In the genomic region with DNA sequence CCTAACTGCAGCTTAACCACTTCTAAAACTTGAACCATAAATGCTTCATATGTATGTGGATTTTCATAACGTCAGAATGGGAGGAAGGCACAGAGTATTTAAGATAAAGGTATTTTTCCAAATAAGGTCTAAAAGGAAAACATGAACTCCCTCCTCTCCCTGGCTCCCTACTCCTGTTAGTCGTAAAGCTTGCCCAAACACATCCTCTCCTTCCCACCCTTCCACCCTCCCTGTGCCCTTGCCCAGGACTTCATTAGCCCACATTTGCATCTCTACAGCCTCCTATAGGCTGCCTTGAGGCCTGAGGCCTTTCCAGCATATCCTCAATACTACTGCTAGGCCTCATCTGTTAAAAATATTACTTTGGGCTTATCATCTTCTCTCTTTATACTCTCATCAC, we compare ENCODE assay signal across 24 cellular contexts. TPM values are rescaled to one million over a fixed set of nuclear protein-coding genes. Genes with fewer than 3 reads are reported as not detected.
DNase-seq lines count a peak whose midpoint lies in the region; ATAC-seq, FAIRE-seq and TF ChIP-seq lines count a peak whose summit lies in the region.
"Had no signal": no experiment of that assay in that cellular context is flagged by ENCODE, and none has a peak within 500 bp of the region (broad histone marks: within the 10 kb centered on the region; RNA-seq: fewer than 3 reads in every experiment).

No MANE protein-coding gene starts in this region.

- no peaks in the 10 kb centered on the region for H3K79me2 ChIP-seq in keratinocyte (ENCODE audit: control insufficient read depth, insufficient read depth, low read length)

- no peaks in the 10 kb centered on the region for H4K20me1 ChIP-seq in keratinocyte (ENCODE audit: control insufficient read depth, extremely low read depth, insufficient read depth, low read length)

- H3K9me1 ChIP-seq in keratinocyte (ENCODE audit: control insufficient read depth, extremely low read depth, insufficient read depth, low read length), result no peaks in the 10 kb centered on the region

- POLR2A ChIA-PET in WTC11 (lab: Charles Lee), result no interaction called here

- no peak overlapping the region for H3K27ac ChIP-seq in keratinocyte (ENCODE audit: control insufficient read depth, insufficient read depth, low read length)
- H3K27ac ChIP-seq: HL-60 had no signal

- dilution Hi-C loops in keratinocyte (cut with MboI; ENCODE audit: extremely low pct_ligation_motif_present, low sequenced_read_pairs), result no loop called here

- peaks cover 16% of the 10 kb centered on the region for H3K4me1 ChIP-seq in keratinocyte (ENCODE audit: control insufficient read depth, extremely low read depth, insufficient read depth, low read length)
- H3K4me1 ChIP-seq: BE2C had no signal

- H3K9me3 ChIP-seq in keratinocyte (ENCODE audit: control insufficient read depth, low read depth, low read length), result no peaks in the 10 kb centered on the region
- H3K9me3 ChIP-seq: BE2C had no signal

- H3K9me3 Mint-ChIP-seq in WTC11, result no peaks in the 10 kb centered on the region; the same call in 1 of the 2 replicates

- no peaks in the 10 kb centered on the region for H3K27me3 Mint-ChIP-seq in WTC11 (ENCODE audit: low read depth)

- H3K4me1 Mint-ChIP-seq in WTC11, result peaks cover 23% of the 10 kb centered on the region

- H3K4me3 ChIP-seq in H7 (ENCODE audit: insufficient read depth, low read depth, low read length) (no peak overlapping the region), keratinocyte (ENCODE audit: control insufficient read depth in 2 of 3, extremely low read depth in 1 of 3, insufficient read depth in 2 of 3, low read depth in 1 of 3, low read length in 3 of 3) (no peak overlapping the region)
- H3K4me3 ChIP-seq: GM12878, K562 had no signal

- TF ChIP-seq CTCF in WTC11 (IDR thresholded peaks at IDR 0.05), result no peak
- no peak for TF ChIP-seq CTCF in keratinocyte (optimal IDR thresholded peaks at IDR 0.05 in 1 of 3, IDR thresholded peaks at IDR 0.05 in 1 of 3, conservative IDR thresholded peaks at IDR 0.05 in 1 of 3; ENCODE audit: extremely low read depth in 1 of 3, insufficient read depth in 2 of 3, low read length in 3 of 3)

- DNase-seq in GM12892 (ENCODE audit: insufficient read length) (no peak), H7 (peak; percentile 35), WTC11 (ENCODE audit: low spot score) (no peak), keratinocyte (ENCODE audit: low read depth, low spot score) (no peak), kidney tubule cell (ENCODE audit: low spot score) (no peak), GDM1 (lab: John Stamatoyannopoulos, UW) (no peak)
- DNase-seq: BE2C, NCI-H1092 treated with DMSO at 0.1 percent for 48 hours, NCI-H146, NCI-H2029 treated with DMSO at 0.1 percent for 48 hours, NCI-H2171 treated with DMSO at 0.1 percent for 48 hours, NCI-H524 treated with DMSO at 0.1 percent for 48 hours had no signal

- FAIRE-seq in GM12892 (lab: Jason Lieb, UNC), result peak; percentile 9
- FAIRE-seq in keratinocyte (lab: Jason Lieb, UNC), result peak; percentile 46
- FAIRE-seq: D721Med, GM12878, HepG2, K562 had no signal

- H2AFZ ChIP-seq in keratinocyte (ENCODE audit: control insufficient read depth, low read length), result peak overlapping the region; percentile 80

- TF ChIP-seq POLR2A in GM12892 (IDR thresholded peaks at IDR 0.05; ENCODE audit: low read depth, low read length), result no peak

- H3K4me3 Mint-ChIP-seq in WTC11, result no peak overlapping the region

- ATAC-seq in WTC11 (peak; percentile 97), GM19452 (IDR thresholded peaks at IDR 0.05; ENCODE audit: unreplicated experiment) (no peak)
- ATAC-seq: GM12878, HepG2, K562, Panc1, SK-N-SH treated with all-trans-retinoic acid at 6 μM for 48 hours had no signal

- H3K27me3 ChIP-seq in H7 (ENCODE audit: control insufficient read depth, insufficient read depth, low read length) (no peaks in the 10 kb centered on the region), keratinocyte (ENCODE audit: control insufficient read depth, extremely low read depth, insufficient read depth, low read length) (no peaks in the 10 kb centered on the region)
- H3K27me3 ChIP-seq: BE2C had no signal

- H3K36me3 Mint-ChIP-seq in WTC11, result no peaks in the 10 kb centered on the region

- peak overlapping the region; percentile 41 for H3K4me2 ChIP-seq in keratinocyte (ENCODE audit: control insufficient read depth, extremely low read depth, insufficient read depth, low read depth, low read length)

- CTCF ChIA-PET in WTC11 (lab: Charles Lee), result interaction anchor here (1.6 kb wide), 1 partner anchor 122 kb away, joined by 6 read pairs; no protein-coding TSS in a partner anchor

- no peaks in the 10 kb centered on the region for H3K36me3 ChIP-seq in H7 (replicated peaks; ENCODE audit: control insufficient read depth, insufficient read depth, low read length)
- no peaks in the 10 kb centered on the region for H3K36me3 ChIP-seq in keratinocyte (ENCODE audit: control insufficient read depth in 2 of 2, extremely low read depth in 1 of 2, insufficient read depth in 2 of 2, low read length in 2 of 2)
- H3K36me3 ChIP-seq: BE2C had no signal

- no peak overlapping the region for H3K9ac ChIP-seq in keratinocyte (ENCODE audit: control insufficient read depth, extremely low read depth, insufficient read depth, low read length)

- peak overlapping the region; percentile 39; the same call in 1 of the 2 replicates for H3K27ac Mint-ChIP-seq in WTC11

TF ChIP-seq in WTC11, 78 proteins besides CTCF, POLR2A, EP300 and RAD21 (continues in another document):
- no peak for TF ChIP-seq TEAD4 (CRISPR knock-in tag; IDR thresholded peaks at IDR 0.05)
- TF ChIP-seq, protein P1, sequence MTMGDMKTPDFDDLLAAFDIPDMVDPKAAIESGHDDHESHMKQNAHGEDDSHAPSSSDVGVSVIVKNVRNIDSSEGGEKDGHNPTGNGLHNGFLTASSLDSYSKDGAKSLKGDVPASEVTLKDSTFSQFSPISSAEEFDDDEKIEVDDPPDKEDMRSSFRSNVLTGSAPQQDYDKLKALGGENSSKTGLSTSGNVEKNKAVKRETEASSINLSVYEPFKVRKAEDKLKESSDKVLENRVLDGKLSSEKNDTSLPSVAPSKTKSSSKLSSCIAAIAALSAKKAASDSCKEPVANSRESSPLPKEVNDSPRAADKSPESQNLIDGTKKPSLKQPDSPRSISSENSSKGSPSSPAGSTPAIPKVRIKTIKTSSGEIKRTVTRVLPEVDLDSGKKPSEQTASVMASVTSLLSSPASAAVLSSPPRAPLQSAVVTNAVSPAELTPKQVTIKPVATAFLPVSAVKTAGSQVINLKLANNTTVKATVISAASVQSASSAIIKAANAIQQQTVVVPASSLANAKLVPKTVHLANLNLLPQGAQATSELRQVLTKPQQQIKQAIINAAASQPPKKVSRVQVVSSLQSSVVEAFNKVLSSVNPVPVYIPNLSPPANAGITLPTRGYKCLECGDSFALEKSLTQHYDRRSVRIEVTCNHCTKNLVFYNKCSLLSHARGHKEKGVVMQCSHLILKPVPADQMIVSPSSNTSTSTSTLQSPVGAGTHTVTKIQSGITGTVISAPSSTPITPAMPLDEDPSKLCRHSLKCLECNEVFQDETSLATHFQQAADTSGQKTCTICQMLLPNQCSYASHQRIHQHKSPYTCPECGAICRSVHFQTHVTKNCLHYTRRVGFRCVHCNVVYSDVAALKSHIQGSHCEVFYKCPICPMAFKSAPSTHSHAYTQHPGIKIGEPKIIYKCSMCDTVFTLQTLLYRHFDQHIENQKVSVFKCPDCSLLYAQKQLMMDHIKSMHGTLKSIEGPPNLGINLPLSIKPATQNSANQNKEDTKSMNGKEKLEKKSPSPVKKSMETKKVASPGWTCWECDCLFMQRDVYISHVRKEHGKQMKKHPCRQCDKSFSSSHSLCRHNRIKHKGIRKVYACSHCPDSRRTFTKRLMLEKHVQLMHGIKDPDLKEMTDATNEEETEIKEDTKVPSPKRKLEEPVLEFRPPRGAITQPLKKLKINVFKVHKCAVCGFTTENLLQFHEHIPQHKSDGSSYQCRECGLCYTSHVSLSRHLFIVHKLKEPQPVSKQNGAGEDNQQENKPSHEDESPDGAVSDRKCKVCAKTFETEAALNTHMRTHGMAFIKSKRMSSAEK (CRISPR knock-in tag; IDR thresholded peaks at IDR 0.05; ENCODE audit: borderline replicate concordance), result no peak
- TF ChIP-seq RELA (CRISPR knock-in tag; IDR thresholded peaks at IDR 0.05; ENCODE audit: borderline replicate concordance), result no peak

RNA-seq across cellular contexts. Expression of a gene that starts 17.1 kb away (rescaled TPM):
- polyA plus RNA-seq in GM12892 (2012; ENCODE audit: missing spikeins), result 4.0 TPM
- total RNA-seq in H7 (2014; rRNA removed; shearing (Covaris generic)), result 4.2 and 5.7 TPM in 2 replicates
- 7.2 to 9.7 TPM (median 7.4 TPM) in 3 replicates for total RNA-seq in WTC11 (2021)
- polyA plus RNA-seq in keratinocyte, result 4.1 to 7.7 TPM (median 5.4 TPM) in 3 replicates
- 9.0 TPM for polyA plus RNA-seq in keratinocyte (2011; ENCODE audit: low read depth)
- polyA plus RNA-seq in keratinocyte (2011; cell fraction: cytosol; rRNA removed), result 4.0 and 6.8 TPM in 2 replicates
- polyA plus RNA-seq in keratinocyte (2011; cell fraction: nucleus; rRNA removed), result 5.1 and 6.7 TPM in 2 replicates
- polyA plus RNA-seq in keratinocyte (2012; ENCODE audit: low replicate concordance), result 10.1 and 11.7 TPM in 2 replicates
- polyA minus RNA-seq in keratinocyte, result 1.4 to 6.5 TPM (median 4.3 TPM) in 3 replicates
- 11.9 TPM for polyA minus RNA-seq in keratinocyte (2011; cell fraction: cytosol; rRNA and poly(A)+ RNA removed)
- polyA minus RNA-seq in keratinocyte (2011; cell fraction: nucleus; rRNA and poly(A)+ RNA removed), result 3.9 and 9.3 TPM in 2 replicates

RNA-seq across cellular contexts. Expression of a gene that starts 32.4 kb away (rescaled TPM):
- polyA plus RNA-seq in GM12892 (2012; ENCODE audit: missing spikeins), result not detected
- 1.0 and 2.6 TPM in 2 replicates for total RNA-seq in H7 (2014; rRNA removed; shearing (Covaris generic))
- total RNA-seq in WTC11 (2021), result 1.0 to 2.0 TPM (median 1.1 TPM) in 3 replicates
- 0.04 to 0.10 TPM (median 0.05 TPM) in 3 replicates for polyA plus RNA-seq in keratinocyte
- not detected for polyA plus RNA-seq in keratinocyte (2011; ENCODE audit: low read depth)
- polyA plus RNA-seq in keratinocyte (2011; cell fraction: cytosol; rRNA removed), result 0.01 and 0.04 TPM in 2 replicates
- 0.03 TPM in 1 of 2 replicates, not detected in the other for polyA plus RNA-seq in keratinocyte (2011; cell fraction: nucleus; rRNA removed)
- polyA plus RNA-seq in keratinocyte (2012; ENCODE audit: low replicate concordance), result 0.06 and 0.07 TPM in 2 replicates
- polyA minus RNA-seq in keratinocyte, result 0.03 TPM in 1 of 3 replicates, not detected in the others
- not detected for polyA minus RNA-seq in keratinocyte (2011; cell fraction: cytosol; rRNA and poly(A)+ RNA removed)
- not detected in 2 replicates for polyA minus RNA-seq in keratinocyte (2011; cell fraction: nucleus; rRNA and poly(A)+ RNA removed)
- total RNA-seq: GM12878; HT-29; T-helper 2 cell treated with Interferon-gamma antibody and Interleukin-4, amounts not matched to agents 100 ng/mL and 5 ng/mL, for 36 hours had no signal

RNA-seq across cellular contexts. Expression of a gene that starts 35.0 kb away (rescaled TPM):
- 0.55 TPM for polyA plus RNA-seq in GM12892 (2012; ENCODE audit: missing spikeins)
- total RNA-seq in H7 (2014; rRNA removed; shearing (Covaris generic)), result not detected in 2 replicates
- not detected in 3 replicates for total RNA-seq in WTC11 (2021)
- not detected in 3 replicates for polyA plus RNA-seq in keratinocyte
- not detected for polyA plus RNA-seq in keratinocyte (2011; ENCODE audit: low read depth)
- not detected in 2 replicates for polyA plus RNA-seq in keratinocyte (2011; cell fraction: cytosol; rRNA removed)
- not detected in 2 replicates for polyA plus RNA-seq in keratinocyte (2011; cell fraction: nucleus; rRNA removed)
- polyA plus RNA-seq in keratinocyte (2012; ENCODE audit: low replicate concordance), result 0.35 TPM in 1 of 2 replicates, not detected in the other
- polyA minus RNA-seq in keratinocyte, result not detected in 3 replicates
- not detected for polyA minus RNA-seq in keratinocyte (2011; cell fraction: cytosol; rRNA and poly(A)+ RNA removed)
- polyA minus RNA-seq in keratinocyte (2011; cell fraction: nucleus; rRNA and poly(A)+ RNA removed), result not detected in 2 replicates
- total RNA-seq: GM12878, H4, HepG2, HT-29, LHCN-M2 had no signal
- polyA plus RNA-seq: HepG2 had no signal
